8 cellular contexts compared by ENCODE assay signal in the genomic region with DNA sequence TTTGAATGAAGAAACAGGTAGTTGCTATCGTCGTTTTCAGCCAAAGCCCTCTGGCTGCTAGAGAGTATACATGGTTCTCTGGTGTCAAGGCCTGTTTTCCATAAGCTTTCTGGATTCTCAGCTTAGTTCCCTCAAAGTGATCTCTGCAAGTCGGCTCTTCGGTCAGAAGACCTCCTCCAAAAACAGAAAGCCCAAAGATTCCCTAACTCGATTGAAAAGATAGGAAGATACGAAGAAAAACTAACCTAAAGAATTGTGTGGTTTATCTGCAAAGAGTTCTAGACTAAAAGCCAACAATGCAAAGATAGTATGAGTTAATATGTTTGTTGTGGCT. TPM values are rescaled to one million over a fixed set of nuclear protein-coding genes. Genes with fewer than 3 reads are reported as not detected.
DNase-seq lines count a peak whose midpoint lies in the region; ATAC-seq, FAIRE-seq and TF ChIP-seq lines count a peak whose summit lies in the region.

No MANE protein-coding gene starts in this region.

- H3K9me3 ChIP-seq in NT2/D1 (ENCODE audit: insufficient read depth, low read length) (peaks cover 12% of the 10 kb centered on the region; the same call in 1 of the 2 replicates), muscle layer of duodenum (ENCODE audit: control insufficient read depth in 1 of 2, low read length in 2 of 2) (no peaks in the 10 kb centered on the region)

- H3K4me1 ChIP-seq in NT2/D1 (ENCODE audit: insufficient read depth, insufficient read length) (no peaks in the 10 kb centered on the region), muscle layer of duodenum (ENCODE audit: control insufficient read depth in 1 of 2, insufficient read depth in 2 of 2, low read length in 2 of 2) (peaks cover 10 to 27% of the 10 kb centered on the region in 2 donors)

- FAIRE-seq in urothelium cell line (lab: Jason Lieb, UNC), result no peak

- peak; percentile 46 to 66 for DNase-seq in AML-193 (lab: John Stamatoyannopoulos, UW)
- no peak for DNase-seq in NT2/D1 (ENCODE audit: low read depth, low spot score)
- DNase-seq in dorsolateral prefrontal cortex, result no peak
- no peak for DNase-seq in H4 (ENCODE audit: low spot score)
- DNase-seq in urothelium cell line (ENCODE audit: low spot score), result no peak

- H3K4me3 ChIP-seq in NT2/D1 (ENCODE audit: insufficient read length, low read depth), result peak overlapping the region; percentile 74
- H3K4me3 ChIP-seq in dorsolateral prefrontal cortex, result peak overlapping the region; percentile 52 to 96 (median 85)
- peak overlapping the region; percentile 75 to 85 for H3K4me3 ChIP-seq in muscle layer of duodenum (ENCODE audit: low read depth in 1 of 2, low read length in 2 of 2)

- no peak for TF ChIP-seq CTCF in dorsolateral prefrontal cortex (IDR thresholded peaks at IDR 0.05 in 54 of 56, conservative IDR thresholded peaks at IDR 0.05 in 2 of 56; ENCODE audit: low read depth in 1 of 56, partially characterized antibody in 56 of 56)

- H3K36me3 ChIP-seq in NT2/D1 (ENCODE audit: insufficient read depth, insufficient read length, low read length) (peaks cover 9% of the 10 kb centered on the region), muscle layer of duodenum (ENCODE audit: control insufficient read depth in 1 of 2, insufficient read depth in 2 of 2, low read length in 2 of 2) (peaks cover 0 to 3% of the 10 kb centered on the region in 2 donors)

- H3K27me3 ChIP-seq in NT2/D1 (ENCODE audit: insufficient read depth, insufficient read length) (no peaks in the 10 kb centered on the region), dorsolateral prefrontal cortex (no peaks in the 10 kb centered on the region), muscle layer of duodenum (ENCODE audit: low read depth, low read length) (no peaks in the 10 kb centered on the region)

- intact Hi-C loops in dorsolateral prefrontal cortex (cut with DNase I), result no loop called here

- ATAC-seq in GM19455 (IDR thresholded peaks at IDR 0.05; ENCODE audit: unreplicated experiment) (peak; percentile 12), HG03175 (IDR thresholded peaks at IDR 0.05; ENCODE audit: unreplicated experiment) (no peak)

- H3K27ac ChIP-seq in dorsolateral prefrontal cortex (peak overlapping the region in 54 of 59 donors; percentile 27 to 94 (median 76)), muscle layer of duodenum (ENCODE audit: low read length) (peak overlapping the region; percentile 65)

- peak overlapping the region; percentile 33 for H3K9ac ChIP-seq in NT2/D1 (ENCODE audit: insufficient read length, low read depth)

RNA-seq across cellular contexts. Expression of gene ASCC3, which starts 0.5 kb away (rescaled TPM):
- 10 to 100 TPM; 20.2 to 38.6 (median 28.2) TPM for total RNA-seq in dorsolateral prefrontal cortex
- 19.1 and 22.5 TPM in 2 replicates for total RNA-seq in H4 (2014; rRNA removed; shearing (Covaris generic))

Comparison
In these comparisons a context has a peak if more than half of its experiments do, and no peak if none do; other contexts are left out.
1. DNase-seq: peak in AML-193 (2 of 2); none in NT2/D1 (single experiment), dorsolateral prefrontal cortex (0 of 10), H4 (single experiment) and urothelium cell line (single experiment).
2. Peak in every context shown above with its lines, with median percentiles within 50 percentile points of each other: H3K4me3 ChIP-seq.